16 cellular contexts compared by ENCODE assay signal in genomic region chr1:25647106-25647505, GRCh38.
"Had no signal": no experiment of that assay in that cellular context is flagged by ENCODE, and none has a peak within 500 bp of the region (broad histone marks: within the 10 kb centered on the region; RNA-seq: fewer than 3 reads in every experiment).

No MANE protein-coding gene starts in this region.

- H3K36me3 Mint-ChIP-seq: neural progenitor cell; stimulated activated naive B cell treated with anti-CD40 and anti-IgM and Interleukin-4, amounts not matched to agents 10 μg/mL and 1 μg/mL and 100 μg/mL, for 72 hours; WTC11 had no signal

- DNase-seq: activated CD4-positive, alpha-beta T cell treated with anti-CD3 and anti-CD28 coated beads for 4 hours; activated CD8-positive, alpha-beta T cell treated with anti-CD3 and anti-CD28 coated beads, Interleukin-2, amount 10 ng/mL, durations not matched to agents 7 days and 5 days; activated naive CD4-positive, alpha-beta T cell treated with Interleukin-2 at 50 U/mL for 16 hours; aorta; brain microvascular endothelial cell; central memory CD4-positive, alpha-beta T cell; erythroblast; gastrocnemius medialis; left lung; SK-N-SH; stimulated activated CD4-positive, alpha-beta T cell treated with anti-CD3 and anti-CD28 coated beads, Interleukin-4, amount 100 ng/mL, for 4 hours; stimulated activated naive B cell treated with anti-CD40 and anti-IgM and Interleukin-4, amounts not matched to agents 10 μg/mL and 1 μg/mL and 100 μg/mL, for 72 hours had no signal

- H3K9me3 Mint-ChIP-seq: neural progenitor cell; stimulated activated naive B cell treated with anti-CD40 and anti-IgM and Interleukin-4, amounts not matched to agents 10 μg/mL and 1 μg/mL and 100 μg/mL, for 72 hours; WTC11 had no signal

- H3K27me3 ChIP-seq: gastrocnemius medialis, left lung, neural progenitor cell, ovary had no signal

- H3K4me3 ChIP-seq: gastrocnemius medialis, left lung, neural progenitor cell, ovary had no signal

- H3K27ac Mint-ChIP-seq: activated CD8-positive, alpha-beta T cell treated with anti-CD3 and anti-CD28 coated beads, Interleukin-2, amount 10 ng/mL, durations not matched to agents 7 days and 5 days; neural progenitor cell; stimulated activated naive B cell treated with anti-CD40 and anti-IgM and Interleukin-4, amounts not matched to agents 10 μg/mL and 1 μg/mL and 100 μg/mL, for 72 hours; WTC11 had no signal

- ATAC-seq: activated CD8-positive, alpha-beta T cell treated with anti-CD3 and anti-CD28 coated beads, Interleukin-2, amount 10 ng/mL, durations not matched to agents 7 days and 5 days; gastrocnemius medialis; left lung; sciatic nerve; stimulated activated naive B cell treated with anti-CD40 and anti-IgM and Interleukin-4, amounts not matched to agents 10 μg/mL and 1 μg/mL and 100 μg/mL, for 72 hours; WTC11 had no signal

- H3K4me3 Mint-ChIP-seq: activated CD8-positive, alpha-beta T cell treated with anti-CD3 and anti-CD28 coated beads, Interleukin-2, amount 10 ng/mL, durations not matched to agents 7 days and 5 days; stimulated activated naive B cell treated with anti-CD40 and anti-IgM and Interleukin-4, amounts not matched to agents 10 μg/mL and 1 μg/mL and 100 μg/mL, for 72 hours; WTC11 had no signal

- H3K27ac ChIP-seq: brain microvascular endothelial cell, gastrocnemius medialis, left lung, neural progenitor cell, ovary had no signal

- H3K9me3 ChIP-seq: gastrocnemius medialis, left lung, ovary, SK-N-SH had no signal

- H3K36me3 ChIP-seq: brain microvascular endothelial cell, gastrocnemius medialis, left lung, neural progenitor cell, ovary had no signal
